Comparison of ENCODE assay signal across 1 cellular context in the genomic region with DNA sequence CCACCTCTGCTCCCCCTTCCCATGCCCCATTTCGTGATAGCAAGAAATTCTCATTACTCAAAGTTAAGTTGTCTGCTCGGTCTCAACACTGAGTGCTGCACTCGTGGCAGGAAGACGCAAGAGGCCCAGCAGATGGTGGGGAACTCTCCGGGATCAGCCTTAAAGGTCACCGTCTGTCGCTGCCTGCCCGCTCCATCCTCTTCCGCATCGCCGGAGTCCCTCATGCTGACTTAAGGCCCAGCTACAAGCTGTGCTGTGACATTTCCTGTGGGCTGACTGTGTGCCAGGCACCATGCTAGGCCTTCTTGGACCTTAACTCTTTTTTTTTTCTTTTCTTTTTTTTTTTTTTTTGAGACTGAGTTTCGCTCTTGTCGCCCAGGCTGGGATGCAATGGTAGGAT.
TF ChIP-seq lines count a peak whose summit lies in the region.

No MANE protein-coding gene starts in this region.

TF ChIP-seq in H1, 55 proteins besides CTCF, POLR2A, EP300 and RAD21:
- no peak for TF ChIP-seq CHD7 (IDR thresholded peaks at IDR 0.05; ENCODE audit: insufficient replicate concordance, low read length)
- TF ChIP-seq GABPA (IDR thresholded peaks at IDR 0.05; ENCODE audit: borderline replicate concordance, insufficient read depth, low read length), result no peak
- TF ChIP-seq SUZ12 (IDR thresholded peaks at IDR 0.05; ENCODE audit: low read length), result no peak
- TF ChIP-seq RNF2 (IDR thresholded peaks at IDR 0.05; ENCODE audit: borderline replicate concordance, low read depth, low read length, missing control alignments, poor library complexity, severe bottlenecking), result no peak
- no peak for TF ChIP-seq MAFK (IDR thresholded peaks at IDR 0.05; ENCODE audit: low read depth, low read length)
- no peak for TF ChIP-seq POLR2AphosphoS5 (IDR thresholded peaks at IDR 0.05; ENCODE audit: low read depth, low read length)
- TF ChIP-seq TAF1 (IDR thresholded peaks at IDR 0.05; ENCODE audit: low read depth, low read length), result no peak
- no peak for TF ChIP-seq ATF3 (IDR thresholded peaks at IDR 0.05; ENCODE audit: insufficient read depth, low read depth, low read length)
- TF ChIP-seq SIX5 (IDR thresholded peaks at IDR 0.05; ENCODE audit: low read depth, low read length), result no peak
- TF ChIP-seq BRCA1 (IDR thresholded peaks at IDR 0.05; ENCODE audit: low read depth, low read length), result no peak
- TF ChIP-seq SRF (IDR thresholded peaks at IDR 0.05; ENCODE audit: low read depth, low read length), result no peak
- no peak for TF ChIP-seq BCL11A (IDR thresholded peaks at IDR 0.05; ENCODE audit: low read depth in 2 of 2, low read length in 2 of 2)
